In genomic region chr17:48586355-48586924, GRCh38 we compare ENCODE assay signal across 9 cellular contexts. TPM values are rescaled to one million over a fixed set of nuclear protein-coding genes. Genes with fewer than 3 reads are reported as not detected.
A peak's percentile ranks its signal among the peaks of the same experiment; 100 is the strongest.
DNase-seq lines count a peak whose midpoint lies in the region; ATAC-seq and TF ChIP-seq lines count a peak whose summit lies in the region.
"Had no signal": no experiment of that assay in that cellular context is flagged by ENCODE, and none has a peak within 500 bp of the region (broad histone marks: within the 10 kb centered on the region; RNA-seq: fewer than 3 reads in every experiment).

No MANE protein-coding gene starts in this region.

- H3K9me3 Mint-ChIP-seq in activated T-cell treated with anti-CD3 and anti-CD28 coated beads, Interleukin-2, amount 50 U/mL, for 72 hours = no peaks in the 10 kb centered on the region
- H3K9me3 Mint-ChIP-seq in type B pancreatic cell = no peaks in the 10 kb centered on the region

- no peaks in the 10 kb centered on the region for H3K36me3 Mint-ChIP-seq in activated T-cell treated with anti-CD3 and anti-CD28 coated beads, Interleukin-2, amount 50 U/mL, for 72 hours (ENCODE audit: insufficient read depth in 2 of 2)
- H3K36me3 Mint-ChIP-seq in type B pancreatic cell = peaks cover 51% of the 10 kb centered on the region

- no peak for TF ChIP-seq CTCF in type B pancreatic cell (conservative IDR thresholded peaks at IDR 0.05)

- peaks cover 95% of the 10 kb centered on the region for H3K27me3 Mint-ChIP-seq in activated T-cell treated with anti-CD3 and anti-CD28 coated beads, Interleukin-2, amount 50 U/mL, for 72 hours (ENCODE audit: low read depth)
- H3K27me3 Mint-ChIP-seq in type B pancreatic cell = peaks cover 95% of the 10 kb centered on the region

- peaks cover 51% of the 10 kb centered on the region for H3K4me1 Mint-ChIP-seq in activated T-cell treated with anti-CD3 and anti-CD28 coated beads, Interleukin-2, amount 50 U/mL, for 72 hours (ENCODE audit: low read depth)
- H3K4me1 Mint-ChIP-seq in type B pancreatic cell (ENCODE audit: unreplicated experiment) = peaks cover 62% of the 10 kb centered on the region

- no peak overlapping the region for H3K27ac Mint-ChIP-seq in activated T-cell treated with anti-CD3 and anti-CD28 coated beads, Interleukin-2, amount 50 U/mL, for 72 hours
- H3K27ac Mint-ChIP-seq in type B pancreatic cell = peak overlapping the region; percentile 97

- peak overlapping the region; percentile 90 to 98 for H3K4me3 Mint-ChIP-seq in activated T-cell treated with anti-CD3 and anti-CD28 coated beads, Interleukin-2, amount 50 U/mL, for 72 hours
- H3K4me3 Mint-ChIP-seq in type B pancreatic cell = peak overlapping the region; percentile 91

- ATAC-seq in activated T-cell treated with anti-CD3 and anti-CD28 coated beads, Interleukin-2, amount 50 U/mL, for 72 hours (replicated peaks in 1 of 2) = peak in 1 of 2 donors; percentile 34

- peak; percentile 30 for DNase-seq in activated gamma-delta T cell (lab: John Stamatoyannopoulos, UW)
- DNase-seq in activated gamma-delta T cell treated with Interleukin-2 at 50 U/mL for 16 hours = no peak
- peak; percentile 53 to 62 for DNase-seq in activated T-cell treated with anti-CD3 and anti-CD28 coated beads, Interleukin-2, amount 50 U/mL, for 72 hours
- peak; percentile 74 for DNase-seq in kidney tubule cell (ENCODE audit: low spot score)
- DNase-seq in type B pancreatic cell (ENCODE audit: extremely low spot score, unreplicated experiment) = no peak
- no peak for DNase-seq in NOMO-1 treated with dmso at 0.1 percent for 144 hours (lab: John Stamatoyannopoulos, UW; ENCODE audit: unreplicated experiment)
- no peak for DNase-seq in stimulated activated CD4-positive, alpha-beta T cell treated with anti-CD3 and anti-CD28 coated beads, Interleukin-4, amount 100 ng/mL, for 24 hours
- DNase-seq in Ammon's horn (ENCODE audit: low spot score) = no peak

RNA-seq across cellular contexts. Expression of gene HOXB3, which starts 3.6 kb away (rescaled TPM):
- 1 to 10 TPM; 2.9 to 8.1 TPM for total RNA-seq in activated T-cell treated with anti-CD3 and anti-CD28 coated beads, Interleukin-2, amount 50 U/mL, for 72 hours
- total RNA-seq in type B pancreatic cell (ENCODE audit: low replicate concordance) = 46.9 and 93.7 TPM in 2 replicates

RNA-seq across cellular contexts. Expression of gene HOXB5, which starts 7.1 kb away (rescaled TPM):
- total RNA-seq in activated T-cell treated with anti-CD3 and anti-CD28 coated beads, Interleukin-2, amount 50 U/mL, for 72 hours = not detected
- 10.1 and 20.8 TPM in 2 replicates for total RNA-seq in type B pancreatic cell (ENCODE audit: low replicate concordance)

RNA-seq across cellular contexts. Expression of gene HOXB4, which starts 8.3 kb away (rescaled TPM):
- 1 to 10 TPM; 1.9 to 3.3 TPM for total RNA-seq in activated T-cell treated with anti-CD3 and anti-CD28 coated beads, Interleukin-2, amount 50 U/mL, for 72 hours
- 14.8 and 27.0 TPM in 2 replicates for total RNA-seq in type B pancreatic cell (ENCODE audit: low replicate concordance)

RNA-seq across cellular contexts. Expression of gene HOXB6, which starts 18.3 kb away (rescaled TPM):
- under 1 TPM; 0.24 to 0.51 TPM for total RNA-seq in activated T-cell treated with anti-CD3 and anti-CD28 coated beads, Interleukin-2, amount 50 U/mL, for 72 hours
- 17.6 and 20.3 TPM in 2 replicates for total RNA-seq in type B pancreatic cell (ENCODE audit: low replicate concordance)

RNA-seq across cellular contexts. Expression of gene HOXB7, which starts 24.4 kb away (rescaled TPM):
- 1 to 10 TPM; 1.3 to 1.6 TPM for total RNA-seq in activated T-cell treated with anti-CD3 and anti-CD28 coated beads, Interleukin-2, amount 50 U/mL, for 72 hours
- total RNA-seq in type B pancreatic cell (ENCODE audit: low replicate concordance) = 9.8 and 11.7 TPM in 2 replicates
- total RNA-seq: cardiac muscle cell had no signal

Comparison
In these comparisons a context has a peak if more than half of its experiments do, and no peak if none do; other contexts are left out.
1. DNase-seq: peak in activated gamma-delta T cell (single experiment), activated T-cell treated with anti-CD3 and anti-CD28 coated beads, Interleukin-2, amount 50 U/mL, for 72 hours (2 of 2) and kidney tubule cell (single experiment); none in activated gamma-delta T cell treated with Interleukin-2 at 50 U/mL for 16 hours (single experiment), type B pancreatic cell (single experiment), NOMO-1 treated with dmso at 0.1 percent for 144 hours (single experiment), stimulated activated CD4-positive, alpha-beta T cell treated with anti-CD3 and anti-CD28 coated beads, Interleukin-4, amount 100 ng/mL, for 24 hours (single experiment) and Ammon's horn (single experiment).
2. RNA of gene HOXB5, which starts 7.1 kb away (total RNA-seq): 10.1 to 20.8 TPM in type B pancreatic cell; not detected in activated T-cell treated with anti-CD3 and anti-CD28 coated beads, Interleukin-2, amount 50 U/mL, for 72 hours; every median in the first group is over 10 times any median in the second.